9 cellular contexts compared by ENCODE assay signal in genomic region chr17:42438600-42439567, GRCh38. TPM values are rescaled to one million over a fixed set of nuclear protein-coding genes. Genes with fewer than 3 reads are reported as not detected.
DNase-seq lines count a peak whose midpoint lies in the region; ATAC-seq, FAIRE-seq and TF ChIP-seq lines count a peak whose summit lies in the region.
"Had no signal": no experiment of that assay in that cellular context is flagged by ENCODE, and none has a peak within 500 bp of the region (broad histone marks: within the 10 kb centered on the region; RNA-seq: fewer than 3 reads in every experiment).

No MANE protein-coding gene starts in this region.

- no peak overlapping the region for H3K4me3 Mint-ChIP-seq in activated naive CD8-positive, alpha-beta T cell treated with anti-CD3 and anti-CD28 coated beads, Interleukin-2, amount 50 U/mL, for 24 hours
- peak overlapping the region in 2 of 8 donors; percentile 42 to 59 for H3K4me3 Mint-ChIP-seq in naive B cell
- H3K4me3 Mint-ChIP-seq: stimulated activated naive CD8-positive, alpha-beta T cell treated with anti-CD3 and anti-CD28 coated beads, Interleukin-15, amount 100 ng/mL, for 72 hours had no signal

- H3K27ac Mint-ChIP-seq in activated naive CD8-positive, alpha-beta T cell treated with anti-CD3 and anti-CD28 coated beads, Interleukin-2, amount 50 U/mL, for 24 hours = no peak overlapping the region
- peak overlapping the region in 1 of 6 donors; percentile 36 for H3K27ac Mint-ChIP-seq in naive B cell
- H3K27ac Mint-ChIP-seq: stimulated activated naive CD8-positive, alpha-beta T cell treated with anti-CD3 and anti-CD28 coated beads, Interleukin-15, amount 100 ng/mL, for 72 hours had no signal

- H3K4me1 Mint-ChIP-seq in activated naive CD8-positive, alpha-beta T cell treated with anti-CD3 and anti-CD28 coated beads, Interleukin-2, amount 50 U/mL, for 24 hours = peaks cover 7% of the 10 kb centered on the region
- H3K4me1 Mint-ChIP-seq in naive B cell = peaks cover 18 to 36% (median 21%) of the 10 kb centered on the region in 3 donors

- no peaks in the 10 kb centered on the region for H3K36me3 Mint-ChIP-seq in activated naive CD8-positive, alpha-beta T cell treated with anti-CD3 and anti-CD28 coated beads, Interleukin-2, amount 50 U/mL, for 24 hours (ENCODE audit: low read depth)
- H3K36me3 Mint-ChIP-seq in naive B cell = no peaks in the 10 kb centered on the region

- peak; percentile 45 for TF ChIP-seq CTCF in D721Med (IDR thresholded peaks at IDR 0.05; ENCODE audit: insufficient read depth, missing control alignments)

- no peaks in the 10 kb centered on the region for H3K9me3 Mint-ChIP-seq in activated naive CD8-positive, alpha-beta T cell treated with anti-CD3 and anti-CD28 coated beads, Interleukin-2, amount 50 U/mL, for 24 hours
- H3K9me3 Mint-ChIP-seq in naive B cell = no peaks in the 10 kb centered on the region
- H3K9me3 Mint-ChIP-seq: stimulated activated naive CD8-positive, alpha-beta T cell treated with anti-CD3 and anti-CD28 coated beads, Interleukin-15, amount 100 ng/mL, for 72 hours had no signal

- DNase-seq in D721Med (ENCODE audit: insufficient read length, low spot score) = no peak
- DNase-seq in NAMALWA (ENCODE audit: low spot score) = peak; percentile 76
- peak; percentile 49 for DNase-seq in activated naive CD8-positive, alpha-beta T cell treated with anti-CD3 and anti-CD28 coated beads, Interleukin-2, amount 50 U/mL, for 24 hours
- DNase-seq in naive B cell = peak; percentile 52

- no peak for ATAC-seq in activated naive CD8-positive, alpha-beta T cell treated with anti-CD3 and anti-CD28 coated beads, Interleukin-2, amount 50 U/mL, for 24 hours
- ATAC-seq in naive B cell (ENCODE audit: low read depth in 2 of 2) (peak; percentile 69 to 88), GM19395 (IDR thresholded peaks at IDR 0.05; ENCODE audit: unreplicated experiment) (no peak), HG03354 (IDR thresholded peaks at IDR 0.05; ENCODE audit: poor library complexity, severe bottlenecking, unreplicated experiment) (no peak), HG03139 (IDR thresholded peaks at IDR 0.05; ENCODE audit: unreplicated experiment) (no peak), HG03457 (IDR thresholded peaks at IDR 0.05; ENCODE audit: unreplicated experiment) (no peak)
- ATAC-seq: stimulated activated naive CD8-positive, alpha-beta T cell treated with anti-CD3 and anti-CD28 coated beads, Interleukin-15, amount 100 ng/mL, for 72 hours had no signal

- FAIRE-seq in D721Med (lab: Jason Lieb, UNC) = no peak

- peaks cover 2% of the 10 kb centered on the region for H3K27me3 Mint-ChIP-seq in activated naive CD8-positive, alpha-beta T cell treated with anti-CD3 and anti-CD28 coated beads, Interleukin-2, amount 50 U/mL, for 24 hours
- H3K27me3 Mint-ChIP-seq in naive B cell = no peaks in the 10 kb centered on the region

RNA-seq across cellular contexts. Expression of gene CAVIN1, which starts 15.8 kb away (rescaled TPM):
- not detected for polyA plus RNA-seq in naive B cell (ENCODE audit: low read depth in 6 of 6)

RNA-seq across cellular contexts. Expression of gene ATP6V0A1, which starts 19.8 kb away (rescaled TPM):
- polyA plus RNA-seq in naive B cell (ENCODE audit: low read depth in 6 of 6) = 10 to 100 TPM; 42.5 to 81.0 (median 62.8) TPM

RNA-seq across cellular contexts. Expression of gene STAT3, which starts 50.6 kb away (rescaled TPM):
- polyA plus RNA-seq in naive B cell (ENCODE audit: low read depth in 6 of 6) = 100 to 1,000 TPM in 3 of 6 donors, 10 to 100 TPM in 3; 89.8 to 112 (median 101) TPM

Comparison
In these comparisons a context has a peak if more than half of its experiments do, and no peak if none do; other contexts are left out.
1. ATAC-seq: peak in naive B cell (2 of 2); none in activated naive CD8-positive, alpha-beta T cell treated with anti-CD3 and anti-CD28 coated beads, Interleukin-2, amount 50 U/mL, for 24 hours (single experiment), GM19395 (single experiment), HG03354 (single experiment), HG03139 (single experiment) and HG03457 (single experiment).